In the genomic region with DNA sequence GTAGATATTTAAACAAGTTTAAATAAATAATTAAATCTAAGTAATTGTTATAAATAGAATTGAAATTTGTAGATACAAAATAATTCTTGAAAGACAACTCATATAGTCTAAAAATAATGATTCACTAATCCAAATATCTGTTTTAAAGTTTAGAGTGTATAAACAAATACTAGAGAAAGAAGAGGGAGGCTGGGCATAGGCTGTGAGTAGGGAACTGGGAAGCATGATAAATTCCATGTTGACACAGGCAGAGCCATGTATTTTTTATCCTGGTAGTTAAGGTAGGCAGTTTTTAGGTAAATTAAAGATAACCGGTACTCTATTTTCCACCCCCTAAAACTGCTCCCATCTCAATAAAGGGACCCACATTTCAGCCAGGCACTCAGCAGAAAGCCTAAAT, we compare ENCODE assay signal across 28 cellular contexts.
"Had no signal": no experiment of that assay in that cellular context is flagged by ENCODE, and none has a peak within 500 bp of the region (broad histone marks: within the 10 kb centered on the region; RNA-seq: fewer than 3 reads in every experiment).

No MANE protein-coding gene starts in this region.

- H3K4me3 Mint-ChIP-seq: natural killer cell; nephron; neural progenitor cell; stimulated activated effector memory CD8-positive, alpha-beta T cell treated with anti-CD3 and anti-CD28 coated beads, Interleukin-12 subunit alpha, Interleukin-12 subunit beta, amount 100 ng/mL, for 72 hours; stimulated activated naive B cell treated with anti-CD40 and anti-IgM and Interleukin-4, amounts not matched to agents 10 μg/mL and 1 μg/mL and 100 μg/mL, for 72 hours; stimulated activated naive CD8-positive, alpha-beta T cell treated with anti-CD3 and anti-CD28 coated beads, Interleukin-15, Interleukin-2, amounts not matched to agents 100 ng/mL and 50 ng/mL, for 24 hours had no signal

- FAIRE-seq: small intestine had no signal

- H3K36me3 ChIP-seq: neural progenitor cell, ovary, right lobe of liver, sigmoid colon, stomach, thoracic aorta, thyroid gland, tibial nerve, upper lobe of left lung, uterus had no signal

- H3K36me3 Mint-ChIP-seq: natural killer cell; neural progenitor cell; stimulated activated effector memory CD8-positive, alpha-beta T cell treated with anti-CD3 and anti-CD28 coated beads, Interleukin-12 subunit alpha, Interleukin-12 subunit beta, amount 100 ng/mL, for 72 hours; stimulated activated naive B cell treated with anti-CD40 and anti-IgM and Interleukin-4, amounts not matched to agents 10 μg/mL and 1 μg/mL and 100 μg/mL, for 72 hours had no signal

- H3K79me2 ChIP-seq: parathyroid adenoma had no signal

- H3K4me1 Mint-ChIP-seq: stimulated activated effector memory CD8-positive, alpha-beta T cell treated with anti-CD3 and anti-CD28 coated beads, Interleukin-12 subunit alpha, Interleukin-12 subunit beta, amount 100 ng/mL, for 72 hours had no signal

- H3K9me3 ChIP-seq: ovary, psoas muscle, right lobe of liver, thoracic aorta, thyroid gland, uterus had no signal

- H3K4me2 ChIP-seq: neural progenitor cell had no signal

- H3K9ac ChIP-seq: neural progenitor cell, parathyroid adenoma had no signal

- H3K4me3 ChIP-seq: neural progenitor cell, ovary, psoas muscle, right lobe of liver, sigmoid colon, stomach, thoracic aorta, thyroid gland, tibial nerve, upper lobe of left lung, uterus had no signal

- H3K9me3 Mint-ChIP-seq: nephron had no signal

- DNase-seq: natural killer cell; occipital lobe; ovary; posterior cingulate gyrus; psoas muscle; right cardiac atrium; right lobe of liver; sigmoid colon; small intestine; stimulated activated CD4-positive, alpha-beta T cell treated with anti-CD3 and anti-CD28 coated beads, Interleukin-15, amount 100 ng/mL, for 24 hours; stimulated activated CD4-positive, alpha-beta T cell treated with anti-CD3 and anti-CD28 coated beads, Interleukin-2, amount 100 ng/mL, for 24 hours; stimulated activated CD4-positive, alpha-beta T cell treated with anti-CD3 and anti-CD28 coated beads, Interleukin-2, amount 100 ng/mL, for 48 hours; stimulated activated CD4-positive, alpha-beta T cell treated with anti-CD3 and anti-CD28 coated beads, Interleukin-4, amount 100 ng/mL, for 24 hours; stimulated activated naive B cell treated with anti-CD40 and anti-IgM and Interleukin-4, amounts not matched to agents 10 μg/mL and 1 μg/mL and 100 μg/mL, for 72 hours; stimulated activated naive CD4-positive, alpha-beta T cell treated with Interleukin-2 at 50 U/mL for 16 hours; stomach; thyroid gland; trophoblast cell; upper lobe of left lung; uterus had no signal

- H3K27ac ChIP-seq: neural progenitor cell, ovary, parathyroid adenoma, psoas muscle, right lobe of liver, sigmoid colon, thoracic aorta, thyroid gland, tibial nerve, upper lobe of left lung, uterus had no signal

- H2AFZ ChIP-seq: neural progenitor cell, parathyroid adenoma had no signal

- ATAC-seq: natural killer cell; psoas muscle; right cardiac atrium; right lobe of liver; stimulated activated effector memory CD8-positive, alpha-beta T cell treated with anti-CD3 and anti-CD28 coated beads, Interleukin-12 subunit alpha, Interleukin-12 subunit beta, amount 100 ng/mL, for 72 hours; stimulated activated naive B cell treated with anti-CD40 and anti-IgM and Interleukin-4, amounts not matched to agents 10 μg/mL and 1 μg/mL and 100 μg/mL, for 72 hours had no signal

- H3K27ac Mint-ChIP-seq: natural killer cell; nephron; neural progenitor cell; progenitor cell of endocrine pancreas; stimulated activated effector memory CD8-positive, alpha-beta T cell treated with anti-CD3 and anti-CD28 coated beads, Interleukin-12 subunit alpha, Interleukin-12 subunit beta, amount 100 ng/mL, for 72 hours; stimulated activated naive B cell treated with anti-CD40 and anti-IgM and Interleukin-4, amounts not matched to agents 10 μg/mL and 1 μg/mL and 100 μg/mL, for 72 hours; stimulated activated naive CD8-positive, alpha-beta T cell treated with anti-CD3 and anti-CD28 coated beads, Interleukin-15, Interleukin-2, amounts not matched to agents 100 ng/mL and 50 ng/mL, for 24 hours had no signal

- H3K4me1 ChIP-seq: neural progenitor cell, right lobe of liver, tibial nerve, uterus had no signal

- H3K27me3 ChIP-seq: neural progenitor cell, ovary, right lobe of liver, sigmoid colon, stomach, thyroid gland, tibial nerve, upper lobe of left lung, uterus had no signal
